Comparison of ENCODE assay signal across 17 cellular contexts in genomic region chr20:44768256-44768655, GRCh38. TPM values are rescaled to one million over a fixed set of nuclear protein-coding genes. Genes with fewer than 3 reads are reported as not detected.
DNase-seq lines count a peak whose midpoint lies in the region; ATAC-seq and TF ChIP-seq lines count a peak whose summit lies in the region.
"Had no signal": no experiment of that assay in that cellular context is flagged by ENCODE, and none has a peak within 500 bp of the region (broad histone marks: within the 10 kb centered on the region; RNA-seq: fewer than 3 reads in every experiment).

No MANE protein-coding gene starts in this region.

- H3K27me3 ChIP-seq in RWPE2 (ENCODE audit: insufficient read depth, poor library complexity, severe bottlenecking): peaks cover 7% of the 10 kb centered on the region
- no peaks in the 10 kb centered on the region for H3K27me3 ChIP-seq in neural progenitor cell

- no peak overlapping the region for H3K4me2 ChIP-seq in neural progenitor cell
- H3K4me2 ChIP-seq: A549 had no signal

- H3K9me3 ChIP-seq in RWPE2 (ENCODE audit: severe bottlenecking): no peaks in the 10 kb centered on the region
- no peaks in the 10 kb centered on the region for H3K9me3 ChIP-seq in neural progenitor cell (ENCODE audit: low read depth)
- H3K9me3 ChIP-seq: A549, Caco-2 had no signal

- H3K4me3 Mint-ChIP-seq in neural progenitor cell: peak overlapping the region; percentile 9
- H3K4me3 Mint-ChIP-seq: CD4-positive, alpha-beta T cell; H9 had no signal

- H3K36me3 ChIP-seq in RWPE2 (ENCODE audit: low read depth) (no peaks in the 10 kb centered on the region), neural progenitor cell (no peaks in the 10 kb centered on the region)

- H3K4me1 ChIP-seq in RWPE2 (ENCODE audit: insufficient read depth, poor library complexity, severe bottlenecking): peaks cover 4% of the 10 kb centered on the region
- H3K4me1 ChIP-seq in neural progenitor cell: peaks cover 3% of the 10 kb centered on the region
- H3K4me1 ChIP-seq: A549, Caco-2 had no signal

- no peaks in the 10 kb centered on the region for H3K79me2 ChIP-seq in neural progenitor cell (ENCODE audit: low read depth)

- H4K20me1 ChIP-seq in neural progenitor cell (ENCODE audit: low read depth): peaks cover 6% of the 10 kb centered on the region

- peak; percentile 6 for DNase-seq in NCI-H1092 (lab: John Stamatoyannopoulos, UW)
- DNase-seq in NCI-H1092 treated with DMSO at 0.1 percent for 48 hours (lab: John Stamatoyannopoulos, UW): no peak
- DNase-seq in RWPE2 (ENCODE audit: low spot score): peak; percentile 75
- no peak for DNase-seq in neural progenitor cell (ENCODE audit: low spot score)
- no peak for DNase-seq in NCI-H2081 (lab: John Stamatoyannopoulos, UW)
- DNase-seq in HK-2 (ENCODE audit: unreplicated experiment): no peak
- DNase-seq: AML-193; CD4-positive, alpha-beta T cell; GOT3; H9; IMR-90 had no signal

- H2AFZ ChIP-seq in neural progenitor cell (replicated peaks): no peak overlapping the region

- no peak for ATAC-seq in RWPE2 (ENCODE audit: low read depth)
- no peak for ATAC-seq in GM21526 (IDR thresholded peaks at IDR 0.05; ENCODE audit: low FRiP score, unreplicated experiment)
- ATAC-seq: A549 had no signal

- H3F3A ChIP-seq in neural progenitor cell (ENCODE audit: low read depth): peaks cover 5% of the 10 kb centered on the region

- no peaks in the 10 kb centered on the region for H3K9me3 Mint-ChIP-seq in neural progenitor cell
- H3K9me3 Mint-ChIP-seq: CD4-positive, alpha-beta T cell; H9 had no signal

- TF ChIP-seq EP300 in Ishikawa (IDR thresholded peaks at IDR 0.05; ENCODE audit: borderline replicate concordance): no peak

- H3K27ac ChIP-seq in RWPE2 (ENCODE audit: poor library complexity, severe bottlenecking): no peak overlapping the region
- H3K27ac ChIP-seq in neural progenitor cell: no peak overlapping the region
- H3K27ac ChIP-seq: 22Rv1, A549, C4-2B had no signal

- TF ChIP-seq CTCF in RWPE2 (IDR thresholded peaks at IDR 0.05; ENCODE audit: poor library complexity, severe bottlenecking) (no peak), neural progenitor cell (IDR thresholded peaks at IDR 0.05) (no peak)

- H3K4me3 ChIP-seq in RWPE2 (ENCODE audit: severe bottlenecking): no peak overlapping the region
- H3K4me3 ChIP-seq in neural progenitor cell: no peak overlapping the region
- H3K4me3 ChIP-seq: A549 had no signal

- H3K27ac Mint-ChIP-seq in neural progenitor cell: no peak overlapping the region
- H3K27ac Mint-ChIP-seq: CD4-positive, alpha-beta T cell; H9 had no signal

- H3K36me3 Mint-ChIP-seq in neural progenitor cell: no peaks in the 10 kb centered on the region

- no peak overlapping the region for H3K9ac ChIP-seq in neural progenitor cell

- peaks cover 16% of the 10 kb centered on the region for H3K27me3 Mint-ChIP-seq in neural progenitor cell (ENCODE audit: insufficient read depth, low read depth)

- TF ChIP-seq RAD21 in Ishikawa (IDR thresholded peaks at IDR 0.05; ENCODE audit: low read depth): peak; percentile 17; the same call in 1 of the 2 replicates

- H3K4me1 Mint-ChIP-seq in neural progenitor cell: peaks cover 34% of the 10 kb centered on the region

TF ChIP-seq in Ishikawa, 13 proteins besides CTCF, POLR2A, EP300 and RAD21:
- TF ChIP-seq FOXM1 (IDR thresholded peaks at IDR 0.05; ENCODE audit: borderline replicate concordance, low read depth) (no peak), TCF12 (IDR thresholded peaks at IDR 0.05; ENCODE audit: low read depth) (no peak), MAX (IDR thresholded peaks at IDR 0.05) (no peak), CEBPB (IDR thresholded peaks at IDR 0.05) (no peak), EGR1 (IDR thresholded peaks at IDR 0.05) (no peak), TEAD4 (IDR thresholded peaks at IDR 0.05) (no peak), YY1 (IDR thresholded peaks at IDR 0.05; ENCODE audit: low read depth) (no peak), NFIC (IDR thresholded peaks at IDR 0.05) (no peak), CREB1 (IDR thresholded peaks at IDR 0.05; ENCODE audit: low read depth) (no peak), USF1 (IDR thresholded peaks at IDR 0.05) (no peak)

RNA-seq across cellular contexts. Expression of gene KCNK15, which starts 22.6 kb away (rescaled TPM):
- 0.21 TPM in 1 of 2 replicates, not detected in the other for total RNA-seq in neural progenitor cell (ENCODE audit: low replicate concordance)
- total RNA-seq: CD4-positive, alpha-beta T cell; IMR-90 had no signal

RNA-seq across cellular contexts. Expression of gene RIMS4, which starts 42.1 kb away (rescaled TPM):
- total RNA-seq in neural progenitor cell (ENCODE audit: low replicate concordance): 5.3 and 7.8 TPM in 2 replicates
- total RNA-seq: CD4-positive, alpha-beta T cell; IMR-90 had no signal

RNA-seq across cellular contexts. Expression of gene CCN5, which starts 53.1 kb away (rescaled TPM):
- total RNA-seq in neural progenitor cell (ENCODE audit: low replicate concordance): not detected in 2 replicates
- total RNA-seq: Caco-2; CD4-positive, alpha-beta T cell; H9; IMR-90 had no signal

Comparison
In these comparisons a context has a peak if more than half of its experiments do, and no peak if none do; other contexts are left out.
1. DNase-seq: peak in NCI-H1092 (single experiment) and RWPE2 (single experiment); none in NCI-H1092 treated with DMSO at 0.1 percent for 48 hours (single experiment), neural progenitor cell (single experiment), NCI-H2081 (0 of 2) and HK-2 (single experiment).